ENCODE assay signal across 1 cellular context in the genomic region with DNA sequence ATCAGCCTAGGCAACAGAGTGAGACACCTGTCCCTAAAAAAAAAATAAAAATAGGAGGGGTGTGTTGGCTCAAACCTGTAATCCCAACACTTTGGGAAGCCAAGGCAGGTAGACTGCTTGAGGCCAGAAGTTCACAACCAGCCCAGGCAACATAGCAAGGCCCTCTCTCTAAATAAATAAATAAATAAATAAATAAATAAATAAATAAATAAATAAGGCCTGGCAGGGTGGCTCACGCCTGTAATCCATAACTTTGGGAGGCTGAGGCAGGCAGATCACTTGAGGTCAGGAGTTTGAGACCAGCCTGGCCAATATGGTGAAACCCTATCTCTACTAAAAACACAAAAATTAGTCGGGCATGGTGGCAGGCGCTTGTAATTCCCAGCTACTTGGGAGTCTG.
TF ChIP-seq lines count a peak whose summit lies in the region.

No MANE protein-coding gene starts in this region.

TF ChIP-seq in A549, 52 proteins besides CTCF, POLR2A, EP300 and RAD21:
- TF ChIP-seq ZC3H11A (IDR thresholded peaks at IDR 0.05) = peak; percentile 70
